In genomic region chr5:67153292-67153691, GRCh38 we compare ENCODE assay signal across 22 cellular contexts. TPM values are rescaled to one million over a fixed set of nuclear protein-coding genes. Genes with fewer than 3 reads are reported as not detected.
DNase-seq lines count a peak whose midpoint lies in the region; ATAC-seq, FAIRE-seq and TF ChIP-seq lines count a peak whose summit lies in the region.
"Had no signal": no experiment of that assay in that cellular context is flagged by ENCODE, and none has a peak within 500 bp of the region (broad histone marks: within the 10 kb centered on the region; RNA-seq: fewer than 3 reads in every experiment).

No MANE protein-coding gene starts in this region.

- POLR2A ChIA-PET in HepG2 (lab: Yijun Ruan, JAX): no interaction called here

- H3K4me3 ChIP-seq in HepG2 (replicated peaks in 1 of 3; ENCODE audit: insufficient read depth in 1 of 3, low read depth in 2 of 3, low read length in 3 of 3) (no peak overlapping the region), right lobe of liver (no peak overlapping the region), gastrocnemius medialis (no peak overlapping the region)
- H3K4me3 ChIP-seq: HAP-1 had no signal

- peak; percentile 14 for DNase-seq in HepG2 (ENCODE audit: low spot score)
- no peak for DNase-seq in right lobe of liver
- DNase-seq in epithelial cell of prostate (ENCODE audit: low read depth, low spot score): no peak
- no peak for DNase-seq in gastrocnemius medialis
- DNase-seq in NCI-H1092 treated with DMSO at 0.1 percent for 48 hours (lab: John Stamatoyannopoulos, UW): no peak
- DNase-seq: C1 segment of cervical spinal cord; CD4-positive, alpha-beta T cell; COR-L47; DMS153; DMS79 treated with DMSO at 0.1 percent for 48 hours; EL; IMR-90 had no signal

- H3K79me2 ChIP-seq in HepG2 (ENCODE audit: insufficient read depth, low read length): no peaks in the 10 kb centered on the region

- no peaks in the 10 kb centered on the region for H3K27me3 ChIP-seq in HepG2 (ENCODE audit: control insufficient read depth in 1 of 2, insufficient read depth in 2 of 2, low read length in 2 of 2)
- H3K27me3 ChIP-seq in right lobe of liver: no peaks in the 10 kb centered on the region
- no peaks in the 10 kb centered on the region for H3K27me3 ChIP-seq in gastrocnemius medialis

- H3K4me2 ChIP-seq in HepG2 (ENCODE audit: low read depth, low read length): no peak overlapping the region

- no peak overlapping the region for H2AFZ ChIP-seq in HepG2 (ENCODE audit: low read length)

- H3K27ac ChIP-seq in HepG2 (ENCODE audit: extremely low read length, insufficient read depth, low read length): no peak overlapping the region
- no peak overlapping the region for H3K27ac ChIP-seq in right lobe of liver
- peak overlapping the region; percentile 6 for H3K27ac ChIP-seq in epithelial cell of prostate
- H3K27ac ChIP-seq in gastrocnemius medialis: peak overlapping the region; percentile 76 to 86 (median 84)
- H3K27ac ChIP-seq: HL-60 had no signal

- no peak for TF ChIP-seq EP300 in HepG2 (IDR thresholded peaks at IDR 0.05; ENCODE audit: low read depth in 2 of 2, low read length in 2 of 2)
- no peak for TF ChIP-seq EP300 in HepG2 (CRISPR knock-in tag; IDR thresholded peaks at IDR 0.05; ENCODE audit: borderline replicate concordance)

- TF ChIP-seq CTCF in HepG2 (CRISPR knock-in tag; IDR thresholded peaks at IDR 0.05) (no peak), right lobe of liver (IDR thresholded peaks at IDR 0.05) (no peak), gastrocnemius medialis (IDR thresholded peaks at IDR 0.05 in 4 of 5, conservative IDR thresholded peaks at IDR 0.05 in 1 of 5) (no peak)

- peaks cover 8% of the 10 kb centered on the region for H3K4me1 ChIP-seq in HepG2 (ENCODE audit: insufficient read depth, low read length)
- peaks cover 0 to 10% (median 0%) of the 10 kb centered on the region in 4 donors for H3K4me1 ChIP-seq in right lobe of liver
- peaks cover 17 to 19% of the 10 kb centered on the region in 2 donors for H3K4me1 ChIP-seq in gastrocnemius medialis
- H3K4me1 ChIP-seq: HAP-1 had no signal

- H3K9ac ChIP-seq in HepG2 (ENCODE audit: insufficient read depth, low read depth, low read length): no peak overlapping the region

- BruUV-seq in HepG2 (replicated peaks; lab: Mats Ljungman, UMichigan): no TSS peak

- CTCF ChIA-PET in HepG2 (lab: Yijun Ruan, JAX; ENCODE audit: low intra/inter-chr PET ratio, low total read pairs): no interaction called here

- no peak for TF ChIP-seq RAD21 in HepG2 (CRISPR knock-in tag; IDR thresholded peaks at IDR 0.05)

- no peak for FAIRE-seq in HepG2 (lab: Jason Lieb, UNC)
- FAIRE-seq: A204.1, D721Med, G401.6, GM12892, GM19239, H1 had no signal

- 63% methylated on average over 2 of the region's 2 CpGs for WGBS in HepG2 (ENCODE audit: low lambda C conversion rate)
- 50% methylated on average over 2 of the region's 2 CpGs for WGBS in right lobe of liver (ENCODE audit: insufficient coverage, low coverage, low lambda C conversion rate, missing lambda C conversion rate)

- ATAC-seq in HepG2 (0 out of 3 replicates have a peak, but pooled peaks have one; percentile 35), right lobe of liver (no peak), gastrocnemius medialis (no peak), HG03469 (IDR thresholded peaks at IDR 0.05; ENCODE audit: unreplicated experiment) (no peak), GM21390 (IDR thresholded peaks at IDR 0.05; ENCODE audit: unreplicated experiment) (no peak)

- H4K20me1 ChIP-seq in HepG2 (ENCODE audit: insufficient read depth, low read length): no peaks in the 10 kb centered on the region

- intact Hi-C loops in HepG2 (cut with micrococcal nuclease; ENCODE audit: unreplicated experiment): no loop called here
- intact Hi-C loops in right lobe of liver (cut with DNase I): loop anchor here in 1 of 2 donors (10.0 kb wide), 1 partner anchor 52 kb away; no protein-coding TSS in a partner anchor
- intact Hi-C loops in gastrocnemius medialis (cut with DNase I; ENCODE audit: low total_unique reads): loop anchor here (5.0 kb wide), 1 partner anchor 341 kb away; no protein-coding TSS in a partner anchor

- H3K9me3 ChIP-seq in HepG2 (ENCODE audit: low read length) (no peaks in the 10 kb centered on the region), right lobe of liver (no peaks in the 10 kb centered on the region), gastrocnemius medialis (no peaks in the 10 kb centered on the region)
- H3K9me3 ChIP-seq: HAP-1 had no signal

- H3K36me3 ChIP-seq in HepG2 (replicated peaks in 1 of 2; ENCODE audit: control insufficient read depth in 1 of 2, insufficient read depth in 2 of 2, low read length in 2 of 2): peaks cover 0 to 17% of the 10 kb centered on the region in 2 experiments
- peaks cover 0 to 15% (median 1%) of the 10 kb centered on the region in 4 donors for H3K36me3 ChIP-seq in right lobe of liver
- H3K36me3 ChIP-seq in gastrocnemius medialis: peaks cover 0 to 24% of the 10 kb centered on the region in 2 donors

- in situ Hi-C loops in HepG2 (cut with HindIII; ENCODE audit: extremely low pct_ligation_motif_present, low pct_unique_long_range_greater_than_20kb) (no loop called here), gastrocnemius medialis (cut with MboI; ENCODE audit: low sequenced_read_pairs in 4 of 4) (no loop called here)

- TF ChIP-seq POLR2A in HepG2 (IDR thresholded peaks at IDR 0.05; ENCODE audit: insufficient read depth in 1 of 2, low read depth in 2 of 2, low read length in 2 of 2): no peak
- TF ChIP-seq POLR2A in right lobe of liver (IDR thresholded peaks at IDR 0.05): no peak
- no peak for TF ChIP-seq POLR2A in gastrocnemius medialis (IDR thresholded peaks at IDR 0.05)

TF ChIP-seq in HepG2, 621 proteins besides CTCF, POLR2A, EP300 and RAD21:
- TF ChIP-seq ZNF652 (CRISPR knock-in tag; IDR thresholded peaks at IDR 0.05; ENCODE audit: borderline replicate concordance, low read depth) (peak; percentile 44; the same call in 1 of the 2 replicates), KLF15 (CRISPR knock-in tag; IDR thresholded peaks at IDR 0.05; ENCODE audit: borderline replicate concordance) (no peak)

RNA-seq across cellular contexts. Expression of gene CD180, which starts 43.3 kb away (rescaled TPM):
- total RNA-seq in HepG2 (2016; rRNA removed; fragmentation: Illumina TruSeq; extraction: Trizol) (not detected in 2 replicates), right lobe of liver (1 to 10 TPM in 2 of 6 experiments, under 1 TPM in 4; 0.44 to 3.3 (median 0.67) TPM), gastrocnemius medialis (under 1 TPM in 3 of 4 donors, not detected in 1; 0.10 to 0.56 (median 0.22) TPM)
- total RNA-seq in HepG2 (2016; cell fraction: cytosol; rRNA removed; fragmentation: Illumina TruSeq; extraction: Trizol; ENCODE audit: low read depth): not detected in 2 replicates
- not detected in 2 replicates for total RNA-seq in HepG2 (2016; cell fraction: insoluble cytoplasmic fraction; rRNA removed; fragmentation: Illumina TruSeq; extraction: Trizol)
- not detected in 2 replicates for total RNA-seq in HepG2 (2016; cell fraction: membrane; rRNA removed; fragmentation: Illumina TruSeq; extraction: Trizol)
- total RNA-seq in HepG2 (2016; cell fraction: nucleus; rRNA removed; fragmentation: Illumina TruSeq; extraction: Trizol): not detected in 2 replicates
- polyA plus RNA-seq in HepG2 (2011; rRNA removed): not detected in 2 replicates
- polyA plus RNA-seq in HepG2 (2011; cell fraction: cytosol; rRNA removed): not detected in 2 replicates
- polyA plus RNA-seq in HepG2 (2011; cell fraction: nucleus; rRNA removed): not detected in 2 replicates
- not detected in 2 replicates for polyA plus RNA-seq in HepG2 (2012)
- polyA plus RNA-seq in HepG2 (2016; cell fraction: cytosol; fragmentation: Illumina TruSeq; extraction: Trizol; ENCODE audit: low read depth): not detected in 2 replicates
- polyA plus RNA-seq in HepG2 (2016; cell fraction: insoluble cytoplasmic fraction; fragmentation: Illumina TruSeq; extraction: Trizol; ENCODE audit: low read depth): not detected in 2 replicates
- not detected in 2 replicates for polyA plus RNA-seq in HepG2 (2016; cell fraction: membrane; fragmentation: Illumina TruSeq; extraction: Trizol; ENCODE audit: low read depth)
- not detected in 2 replicates for polyA plus RNA-seq in HepG2 (2016; cell fraction: nucleus; fragmentation: Illumina TruSeq; extraction: Trizol; ENCODE audit: insufficient read depth, low read depth)
- polyA minus RNA-seq in HepG2 (2011; rRNA and poly(A)+ RNA removed; ENCODE audit: low replicate concordance): not detected in 2 replicates
- not detected in 2 replicates for polyA minus RNA-seq in HepG2 (2011; cell fraction: cytosol; rRNA and poly(A)+ RNA removed)
- not detected in 2 replicates for polyA minus RNA-seq in HepG2 (2011; cell fraction: nucleus; rRNA and poly(A)+ RNA removed)
- total RNA-seq: H1, IMR-90 had no signal
- polyA plus RNA-seq: H1, IMR-90 had no signal

Comparison
In these comparisons a context has a peak if more than half of its experiments do, and no peak if none do; other contexts are left out.
1. H3K27ac ChIP-seq: peak in epithelial cell of prostate (single experiment) and gastrocnemius medialis (4 of 4); none in HepG2 (single experiment) and right lobe of liver (0 of 3).